ENCODE assay signal across 13 cellular contexts in genomic region chr7:78191475-78192079, GRCh38.
DNase-seq lines count a peak whose midpoint lies in the region; ATAC-seq and TF ChIP-seq lines count a peak whose summit lies in the region.
"Had no signal": no experiment of that assay in that cellular context is flagged by ENCODE, and none has a peak within 500 bp of the region (broad histone marks: within the 10 kb centered on the region; RNA-seq: fewer than 3 reads in every experiment).

No MANE protein-coding gene starts in this region.

- ATAC-seq in Right ventricle myocardium inferior = peak; percentile 59
- peak; percentile 88 for ATAC-seq in SK-N-SH treated with all-trans-retinoic acid at 6 μM for 48 hours
- ATAC-seq: GM23338 had no signal

- H3K4me3 ChIP-seq in right atrium auricular region (no peak overlapping the region), mammary epithelial cell (replicated peaks in 1 of 3; ENCODE audit: insufficient read depth in 1 of 3, low read depth in 2 of 3, low read length in 3 of 3) (no peak overlapping the region)
- H3K4me3 ChIP-seq: GM23338 had no signal

- intact Hi-C loops in Right ventricle myocardium inferior (cut with DNase I) (no loop called here), mammary epithelial cell (cut with micrococcal nuclease) (no loop called here)

- in situ Hi-C loops in mammary epithelial cell (cut with MboI; ENCODE audit: low sequenced_read_pairs in 2 of 2) = no loop called here

- H3K79me2 ChIP-seq in mammary epithelial cell (ENCODE audit: insufficient read depth, low read length) = no peaks in the 10 kb centered on the region

- H3K4me1 ChIP-seq in right atrium auricular region = no peaks in the 10 kb centered on the region
- H3K4me1 ChIP-seq in mammary epithelial cell (ENCODE audit: insufficient read depth, low read length) = no peaks in the 10 kb centered on the region

- WGBS in mammary epithelial cell (ENCODE audit: low coverage, missing lambda C conversion rate) = 61% methylated on average over 9 of the region's 9 CpGs

- H3K27ac ChIP-seq in right atrium auricular region = no peak overlapping the region
- no peak overlapping the region for H3K27ac ChIP-seq in mammary epithelial cell (ENCODE audit: insufficient read depth, low read depth, low read length)
- H3K27ac ChIP-seq: C4-2B had no signal

- dilution Hi-C loops in mammary epithelial cell (cut with HindIII; ENCODE audit: low sequenced_read_pairs) = no loop called here

- H3K4me2 ChIP-seq in mammary epithelial cell (ENCODE audit: insufficient read depth, low read depth, low read length) = no peak overlapping the region
- H3K4me2 ChIP-seq: GM23338 had no signal

- CTCF ChIA-PET in mammary epithelial cell (lab: Charles Lee; ENCODE audit: low non-redundant PET) = no interaction called here

- DNase-seq in Right ventricle myocardium inferior (ENCODE audit: missing footprints) = no peak
- DNase-seq in right atrium auricular region (ENCODE audit: low spot score) = no peak
- DNase-seq in NCI-H1694 treated with DMSO at 0.1 percent for 48 hours (lab: John Stamatoyannopoulos, UW) = peak; percentile 42
- no peak for DNase-seq in central memory CD4-positive, alpha-beta T cell
- no peak for DNase-seq in mammary epithelial cell
- no peak for DNase-seq in DMS153 treated with DMSO at 0.1 percent for 48 hours (lab: John Stamatoyannopoulos, UW; ENCODE audit: unreplicated experiment)
- DNase-seq: CD4-positive, alpha-beta memory T cell; DMS79 treated with DMSO at 0.1 percent for 48 hours; EL; H7 had no signal

- no peak for TF ChIP-seq CTCF in right atrium auricular region (IDR thresholded peaks at IDR 0.05)
- no peak for TF ChIP-seq CTCF in mammary epithelial cell (conservative IDR thresholded peaks at IDR 0.05 in 1 of 2, IDR thresholded peaks at IDR 0.05 in 1 of 2; ENCODE audit: extremely low read depth in 1 of 2, insufficient read depth in 1 of 2, low read depth in 1 of 2, low read length in 2 of 2)

- H2AFZ ChIP-seq in mammary epithelial cell (ENCODE audit: low read depth, low read length) = no peak overlapping the region
- H2AFZ ChIP-seq: GM23338 had no signal

- no peaks in the 10 kb centered on the region for H4K20me1 ChIP-seq in mammary epithelial cell (ENCODE audit: insufficient read depth, low read length)

- BruUV-seq in mammary epithelial cell (replicated peaks; lab: Mats Ljungman, UMichigan) = no TSS peak

- H3K9ac ChIP-seq in mammary epithelial cell (ENCODE audit: insufficient read depth, low read length) = no peak overlapping the region

- no peaks in the 10 kb centered on the region for H3K27me3 ChIP-seq in right atrium auricular region
- no peaks in the 10 kb centered on the region for H3K27me3 ChIP-seq in mammary epithelial cell (ENCODE audit: insufficient read depth, low read length)

- no peaks in the 10 kb centered on the region for H3K9me3 ChIP-seq in right atrium auricular region
- H3K9me3 ChIP-seq in mammary epithelial cell (replicated peaks; ENCODE audit: insufficient read depth, low read length) = no peaks in the 10 kb centered on the region

- no peaks in the 10 kb centered on the region for H3K36me3 ChIP-seq in right atrium auricular region
- H3K36me3 ChIP-seq in mammary epithelial cell (ENCODE audit: insufficient read depth, low read length) = no peaks in the 10 kb centered on the region

TF ChIP-seq in SK-N-SH treated with all-trans-retinoic acid at 6 μM for 48 hours, 23 proteins besides CTCF, POLR2A, EP300 and RAD21 (continues in another document):
- TF ChIP-seq PPARA (CRISPR knock-in tag; IDR thresholded peaks at IDR 0.05; ENCODE audit: borderline replicate concordance) = no peak
- no peak for TF ChIP-seq BACH2 (CRISPR knock-in tag; IDR thresholded peaks at IDR 0.05; ENCODE audit: borderline replicate concordance)
- peak; percentile 97 for TF ChIP-seq TOX (CRISPR knock-in tag; IDR thresholded peaks at IDR 0.05; ENCODE audit: borderline replicate concordance)
- TF ChIP-seq ZNF8 (CRISPR knock-in tag; IDR thresholded peaks at IDR 0.05) = no peak
- no peak for TF ChIP-seq CSDC2 (CRISPR knock-in tag; IDR thresholded peaks at IDR 0.05)
- no peak for TF ChIP-seq POU6F1 (CRISPR knock-in tag; IDR thresholded peaks at IDR 0.05; ENCODE audit: borderline replicate concordance, low read depth)
- no peak for TF ChIP-seq ZFP3 (CRISPR knock-in tag; IDR thresholded peaks at IDR 0.05)
- TF ChIP-seq RARB (CRISPR knock-in tag; IDR thresholded peaks at IDR 0.05) = 0 out of 2 replicates have a peak, but pooled peaks have one; percentile 57
- TF ChIP-seq ISL1 (CRISPR knock-in tag; IDR thresholded peaks at IDR 0.05) = peak; percentile 77
- TF ChIP-seq ESRRG (CRISPR knock-in tag; IDR thresholded peaks at IDR 0.05) = no peak
- TF ChIP-seq CSRNP3 (CRISPR knock-in tag; IDR thresholded peaks at IDR 0.05) = no peak
- no peak for TF ChIP-seq TSHZ2 (CRISPR knock-in tag; IDR thresholded peaks at IDR 0.05)
- TF ChIP-seq ZC3H10 (CRISPR knock-in tag; IDR thresholded peaks at IDR 0.05) = peak; percentile 97
- no peak for TF ChIP-seq CREB5 (CRISPR knock-in tag; IDR thresholded peaks at IDR 0.05; ENCODE audit: low read depth)
- TF ChIP-seq GLIS3 (CRISPR knock-in tag; IDR thresholded peaks at IDR 0.05) = no peak
- TF ChIP-seq ZNF70 (CRISPR knock-in tag; IDR thresholded peaks at IDR 0.05) = no peak
